In genomic region chr16:75391254-75391653, GRCh38 we compare ENCODE assay signal across 1 cellular context.
TF ChIP-seq lines count a peak whose summit lies in the region.

No MANE protein-coding gene starts in this region.

TF ChIP-seq in IMR-90, 13 proteins besides CTCF, POLR2A, EP300 and RAD21:
- TF ChIP-seq FOS (IDR thresholded peaks at IDR 0.05; ENCODE audit: low read depth, low read length) (no peak), ELK1 (IDR thresholded peaks at IDR 0.05; ENCODE audit: borderline replicate concordance, low read depth, low read length) (no peak), CEBPB (IDR thresholded peaks at IDR 0.05; ENCODE audit: low read depth, low read length) (peak; percentile 54; the same call in 1 of the 2 replicates), CHD1 (IDR thresholded peaks at IDR 0.05; ENCODE audit: low read depth, low read length) (no peak)
